20 cellular contexts compared by ENCODE assay signal in the genomic region with DNA sequence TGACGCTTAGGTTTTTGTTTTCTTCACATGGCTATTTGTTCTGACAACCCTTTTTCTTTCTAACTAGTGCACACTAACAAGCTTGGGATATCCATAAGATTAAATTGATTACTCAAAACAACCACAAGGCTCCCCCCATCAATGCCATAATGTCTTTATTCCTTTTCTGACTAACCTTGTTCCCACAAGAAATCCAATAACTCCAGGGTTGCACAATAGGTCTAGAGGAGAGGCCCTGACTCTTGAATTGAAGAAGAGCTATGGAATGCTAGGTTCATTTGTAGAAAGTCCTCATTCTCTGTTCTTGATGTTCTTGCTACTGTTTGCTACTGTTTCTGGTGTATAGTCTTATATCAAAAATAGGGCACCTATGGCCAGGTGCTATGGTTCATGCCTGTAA.
DNase-seq lines count a peak whose midpoint lies in the region; ATAC-seq and TF ChIP-seq lines count a peak whose summit lies in the region.
"Had no signal": no experiment of that assay in that cellular context is flagged by ENCODE, and none has a peak within 500 bp of the region (broad histone marks: within the 10 kb centered on the region; RNA-seq: fewer than 3 reads in every experiment).

No MANE protein-coding gene starts in this region.

- CTCF ChIA-PET in mammary epithelial cell (lab: Charles Lee; ENCODE audit: low non-redundant PET) = no interaction called here

- peaks cover 4% of the 10 kb centered on the region for H3K79me2 ChIP-seq in mammary epithelial cell (ENCODE audit: insufficient read depth, low read length)

- 100% methylated on average over 1 of the region's 1 CpG for WGBS in mammary epithelial cell (ENCODE audit: low coverage, missing lambda C conversion rate)

- no peaks in the 10 kb centered on the region for H4K20me1 ChIP-seq in mammary epithelial cell (ENCODE audit: insufficient read depth, low read length)

- DNase-seq in AG10803 (ENCODE audit: low read depth) = peak; percentile 15
- DNase-seq in HFFc6 = peak; percentile 1
- DNase-seq in mammary epithelial cell = peak; percentile 51
- peak; percentile 65 for DNase-seq in fibroblast of villous mesenchyme (ENCODE audit: low read depth)
- DNase-seq in DMS153 treated with DMSO at 0.1 percent for 48 hours (lab: John Stamatoyannopoulos, UW; ENCODE audit: unreplicated experiment) = no peak
- no peak for DNase-seq in NCI-H1436 (lab: John Stamatoyannopoulos, UW)
- DNase-seq in activated T-cell treated with anti-CD3 and anti-CD28 coated beads, Interleukin-2, amount 50 U/mL, for 1 hour = no peak
- DNase-seq: 8988T, DMS 273 treated with DMSO at 0.1 percent for 48 hours, GOT3, NCI-H1417 treated with DMSO at 0.1 percent for 48 hours, NCI-H1930, NCI-H226, NCI-H524, NCI-H82, SJCRH30 had no signal

- peaks cover 2% of the 10 kb centered on the region for H3K27me3 ChIP-seq in mammary epithelial cell (ENCODE audit: insufficient read depth, low read length)
- H3K27me3 ChIP-seq: SJCRH30 had no signal

- no peaks in the 10 kb centered on the region for H3K36me3 ChIP-seq in mammary epithelial cell (ENCODE audit: insufficient read depth, low read length)
- H3K36me3 ChIP-seq: SJCRH30 had no signal

- no peak overlapping the region for H3K27ac ChIP-seq in mammary epithelial cell (ENCODE audit: insufficient read depth, low read depth, low read length)
- H3K27ac ChIP-seq: HL-60, RWPE1, SJCRH30 had no signal

- peaks cover 20% of the 10 kb centered on the region for H3K4me1 Mint-ChIP-seq in HFFc6 (ENCODE audit: low read depth)
- H3K4me1 Mint-ChIP-seq: B cell had no signal

- BruUV-seq in mammary epithelial cell (replicated peaks; lab: Mats Ljungman, UMichigan) = no TSS peak

- H3K4me1 ChIP-seq in mammary epithelial cell (ENCODE audit: insufficient read depth, low read length) = no peaks in the 10 kb centered on the region
- H3K4me1 ChIP-seq: SJCRH30 had no signal

- no peak overlapping the region for H3K4me3 ChIP-seq in AG10803 (ENCODE audit: low read length)
- no peak overlapping the region for H3K4me3 ChIP-seq in mammary epithelial cell (replicated peaks in 1 of 3; ENCODE audit: insufficient read depth in 1 of 3, low read depth in 2 of 3, low read length in 3 of 3)
- H3K4me3 ChIP-seq in fibroblast of villous mesenchyme (ENCODE audit: low read depth, low read length) = no peak overlapping the region
- H3K4me3 ChIP-seq: SJCRH30 had no signal

- no peak overlapping the region for H3K4me2 ChIP-seq in mammary epithelial cell (ENCODE audit: insufficient read depth, low read depth, low read length)

- no peak overlapping the region for H3K9ac ChIP-seq in mammary epithelial cell (ENCODE audit: insufficient read depth, low read length)

- no peak overlapping the region for H3K27ac Mint-ChIP-seq in HFFc6
- H3K27ac Mint-ChIP-seq: B cell had no signal

- H3K27me3 Mint-ChIP-seq in HFFc6 (ENCODE audit: insufficient read depth) = peaks cover 2% of the 10 kb centered on the region; the same call in 1 of the 2 replicates
- H3K27me3 Mint-ChIP-seq: B cell had no signal

- ATAC-seq in GM21529 (IDR thresholded peaks at IDR 0.05; ENCODE audit: unreplicated experiment) = no peak

- no peak overlapping the region for H2AFZ ChIP-seq in mammary epithelial cell (ENCODE audit: low read depth, low read length)

- H3K36me3 Mint-ChIP-seq in HFFc6 (ENCODE audit: low read depth) = no peaks in the 10 kb centered on the region

- intact Hi-C loops in mammary epithelial cell (cut with micrococcal nuclease) = no loop called here

- dilution Hi-C loops in mammary epithelial cell (cut with HindIII; ENCODE audit: low sequenced_read_pairs) = no loop called here

- H3K4me3 Mint-ChIP-seq in HFFc6 = no peak overlapping the region
- H3K4me3 Mint-ChIP-seq: B cell had no signal

- no peak for TF ChIP-seq CTCF in AG10803 (conservative IDR thresholded peaks at IDR 0.05; ENCODE audit: low read length)
- no peak for TF ChIP-seq CTCF in HFFc6 (IDR thresholded peaks at IDR 0.05)
- TF ChIP-seq CTCF in mammary epithelial cell (conservative IDR thresholded peaks at IDR 0.05 in 1 of 2, IDR thresholded peaks at IDR 0.05 in 1 of 2; ENCODE audit: extremely low read depth in 1 of 2, insufficient read depth in 1 of 2, low read depth in 1 of 2, low read length in 2 of 2) = no peak
- TF ChIP-seq CTCF in fibroblast of villous mesenchyme (IDR thresholded peaks at IDR 0.05; ENCODE audit: insufficient read depth, low read depth, low read length) = no peak

- H3K9me3 Mint-ChIP-seq in HFFc6 = no peaks in the 10 kb centered on the region

- in situ Hi-C loops in mammary epithelial cell (cut with MboI; ENCODE audit: low sequenced_read_pairs in 2 of 2) = no loop called here

- H3K9me3 ChIP-seq in mammary epithelial cell (replicated peaks; ENCODE audit: insufficient read depth, low read length) = no peaks in the 10 kb centered on the region
- H3K9me3 ChIP-seq: SJCRH30 had no signal

Comparison
In these comparisons a context has a peak if more than half of its experiments do, and no peak if none do; other contexts are left out.
1. DNase-seq: peak in AG10803 (single experiment), HFFc6 (single experiment), mammary epithelial cell (single experiment) and fibroblast of villous mesenchyme (single experiment); none in DMS153 treated with DMSO at 0.1 percent for 48 hours (single experiment), NCI-H1436 (single experiment) and activated T-cell treated with anti-CD3 and anti-CD28 coated beads, Interleukin-2, amount 50 U/mL, for 1 hour (single experiment).